Comparison of ENCODE assay signal across 21 cellular contexts in the genomic region with DNA sequence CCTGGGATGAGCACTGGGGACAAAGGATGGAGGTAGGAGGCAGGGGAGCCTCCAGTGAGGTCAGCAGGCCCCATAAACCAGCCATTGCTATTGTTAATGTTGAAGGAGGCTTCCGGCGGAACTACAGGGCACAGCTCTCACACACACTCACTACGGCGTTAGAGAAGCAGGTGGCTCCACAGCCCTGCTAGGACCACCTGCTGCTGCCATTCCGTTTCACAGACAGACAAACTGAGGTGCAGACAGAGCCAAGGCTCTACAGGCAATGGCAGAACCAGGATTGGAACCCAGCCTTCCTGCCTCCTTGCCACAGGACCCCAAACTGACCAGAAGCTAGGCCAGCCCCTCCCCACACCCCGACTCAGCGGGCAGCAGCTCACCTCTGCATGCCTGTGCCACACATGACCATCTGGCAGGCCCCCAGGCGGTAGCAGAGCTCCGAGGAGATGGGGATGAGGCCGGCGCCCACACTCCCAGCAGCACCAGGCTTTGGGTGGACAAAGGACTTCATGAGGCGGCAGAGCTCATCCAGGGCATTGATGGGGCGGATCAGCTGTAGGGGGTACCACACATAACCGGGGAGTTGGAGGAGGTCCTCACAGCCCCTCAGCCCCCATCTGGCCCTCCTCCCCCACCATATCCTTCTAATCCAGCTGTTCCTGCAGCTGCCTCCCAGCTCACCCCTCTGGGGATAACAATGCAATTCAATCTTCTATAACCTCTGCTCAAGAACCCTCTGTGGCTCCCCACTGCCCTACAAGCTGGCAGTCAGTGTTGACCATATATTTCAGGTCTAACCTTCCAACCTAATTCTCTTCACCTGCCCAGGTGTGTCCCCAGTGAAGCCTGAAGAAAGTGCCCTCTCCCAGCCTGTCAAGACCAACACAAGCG.
A peak's percentile ranks its signal among the peaks of the same experiment; 100 is the strongest.
DNase-seq lines count a peak whose midpoint lies in the region; ATAC-seq and TF ChIP-seq lines count a peak whose summit lies in the region.
"Had no signal": no experiment of that assay in that cellular context is flagged by ENCODE, and none has a peak within 500 bp of the region (broad histone marks: within the 10 kb centered on the region; RNA-seq: fewer than 3 reads in every experiment).

No MANE protein-coding gene starts in this region.

- peak overlapping the region; percentile 26 for H3K27ac Mint-ChIP-seq in activated CD8-positive, alpha-beta memory T cell treated with anti-CD3 and anti-CD28 coated beads, Interleukin-2, amount 10 ng/mL, durations not matched to agents 7 days and 5 days
- no peak overlapping the region for H3K27ac Mint-ChIP-seq in chondrocyte (ENCODE audit: unreplicated experiment)
- H3K27ac Mint-ChIP-seq in neural crest cell (ENCODE audit: unreplicated experiment), result peak overlapping the region; percentile 65
- H3K27ac Mint-ChIP-seq in activated T-cell treated with anti-CD3 and anti-CD28 coated beads, Interleukin-2, amount 50 U/mL, for 24 hours, result no peak overlapping the region
- H3K27ac Mint-ChIP-seq: activated naive CD4-positive, alpha-beta T cell treated with anti-CD3 and anti-CD28 coated beads, Interleukin-2, amount 50 U/mL, for 24 hours had no signal

- CTCF ChIA-PET in activated CD8-positive, alpha-beta memory T cell treated with anti-CD3 and anti-CD28 coated beads, Interleukin-2, amount 10 ng/mL, durations not matched to agents 7 days and 5 days (lab: Charles Lee), result interaction anchor here (1.9 kb wide), 1 partner anchor 9 kb away, joined by 10 read pairs; no protein-coding TSS in a partner anchor

- ATAC-seq in activated CD8-positive, alpha-beta memory T cell treated with anti-CD3 and anti-CD28 coated beads, Interleukin-2, amount 10 ng/mL, durations not matched to agents 7 days and 5 days, result no peak
- ATAC-seq: activated T-cell treated with anti-CD3 and anti-CD28 coated beads, Interleukin-2, amount 50 U/mL, for 4 hours had no signal

- peaks cover 6% of the 10 kb centered on the region for H3K4me1 Mint-ChIP-seq in activated CD8-positive, alpha-beta memory T cell treated with anti-CD3 and anti-CD28 coated beads, Interleukin-2, amount 10 ng/mL, durations not matched to agents 7 days and 5 days
- no peaks in the 10 kb centered on the region for H3K4me1 Mint-ChIP-seq in chondrocyte (ENCODE audit: low read depth)
- no peaks in the 10 kb centered on the region for H3K4me1 Mint-ChIP-seq in neural crest cell
- H3K4me1 Mint-ChIP-seq in activated T-cell treated with anti-CD3 and anti-CD28 coated beads, Interleukin-2, amount 50 U/mL, for 24 hours (ENCODE audit: low read depth), result peaks cover 12% of the 10 kb centered on the region

- no peaks in the 10 kb centered on the region for H3K27me3 Mint-ChIP-seq in activated CD8-positive, alpha-beta memory T cell treated with anti-CD3 and anti-CD28 coated beads, Interleukin-2, amount 10 ng/mL, durations not matched to agents 7 days and 5 days
- H3K27me3 Mint-ChIP-seq in chondrocyte (ENCODE audit: low read depth) (no peaks in the 10 kb centered on the region), neural crest cell (ENCODE audit: low read depth) (no peaks in the 10 kb centered on the region)
- no peaks in the 10 kb centered on the region for H3K27me3 Mint-ChIP-seq in activated T-cell treated with anti-CD3 and anti-CD28 coated beads, Interleukin-2, amount 50 U/mL, for 24 hours
- H3K27me3 Mint-ChIP-seq: activated naive CD4-positive, alpha-beta T cell treated with anti-CD3 and anti-CD28 coated beads, Interleukin-2, amount 50 U/mL, for 24 hours had no signal

- no peak for TF ChIP-seq CTCF in chondrocyte (IDR thresholded peaks at IDR 0.05)
- TF ChIP-seq CTCF in neural crest cell (conservative IDR thresholded peaks at IDR 0.05), result no peak

- peaks cover 23% of the 10 kb centered on the region for H3K36me3 Mint-ChIP-seq in activated CD8-positive, alpha-beta memory T cell treated with anti-CD3 and anti-CD28 coated beads, Interleukin-2, amount 10 ng/mL, durations not matched to agents 7 days and 5 days
- H3K36me3 Mint-ChIP-seq in chondrocyte (ENCODE audit: low read depth) (peaks cover 3% of the 10 kb centered on the region), neural crest cell (ENCODE audit: low read depth) (peaks cover 18% of the 10 kb centered on the region)
- peaks cover 81% of the 10 kb centered on the region for H3K36me3 Mint-ChIP-seq in activated T-cell treated with anti-CD3 and anti-CD28 coated beads, Interleukin-2, amount 50 U/mL, for 24 hours (ENCODE audit: low read depth)

- no peak overlapping the region for H3K4me3 Mint-ChIP-seq in activated CD8-positive, alpha-beta memory T cell treated with anti-CD3 and anti-CD28 coated beads, Interleukin-2, amount 10 ng/mL, durations not matched to agents 7 days and 5 days
- H3K4me3 Mint-ChIP-seq in chondrocyte (ENCODE audit: unreplicated experiment) (no peak overlapping the region), neural crest cell (no peak overlapping the region)
- H3K4me3 Mint-ChIP-seq in activated T-cell treated with anti-CD3 and anti-CD28 coated beads, Interleukin-2, amount 50 U/mL, for 24 hours, result no peak overlapping the region
- H3K4me3 Mint-ChIP-seq: activated naive CD4-positive, alpha-beta T cell treated with anti-CD3 and anti-CD28 coated beads, Interleukin-2, amount 50 U/mL, for 24 hours; activated T-cell treated with anti-CD3 and anti-CD28 coated beads, Interleukin-2, amount 50 U/mL, for 4 hours; H9 had no signal

- no peak for DNase-seq in activated CD8-positive, alpha-beta memory T cell treated with anti-CD3 and anti-CD28 coated beads, Interleukin-2, amount 10 ng/mL, durations not matched to agents 7 days and 5 days
- DNase-seq in activated CD8-positive, alpha-beta memory T cell treated with anti-CD3 and anti-CD28 coated beads for 24 hours, result no peak
- DNase-seq in NCI-H69 (lab: John Stamatoyannopoulos, UW), result peak; percentile 35
- DNase-seq in chondrocyte (ENCODE audit: low spot score), result peak; percentile 88
- no peak for DNase-seq in neural crest cell (ENCODE audit: low read depth, low spot score)
- DNase-seq in KG1 (lab: John Stamatoyannopoulos, UW), result no peak
- DNase-seq in dedifferentiated amniotic fluid mesenchymal stem cell (ENCODE audit: extremely low spot score), result no peak
- no peak for DNase-seq in activated T-cell treated with anti-CD3 and anti-CD28 coated beads, Interleukin-2, amount 50 U/mL, for 24 hours
- DNase-seq: activated CD4-positive, alpha-beta T cell treated with anti-CD3 and anti-CD28 coated beads, Interleukin-2, amount 50 U/mL, for 48 hours; activated CD4-positive, CD25-positive, alpha-beta regulatory T cell; activated T-cell treated with anti-CD3 and anti-CD28 coated beads, Interleukin-2, amount 50 U/mL, for 4 hours; caudate nucleus; H9; head of caudate nucleus; NCI-H1092; NCI-H2029 treated with DMSO at 0.1 percent for 48 hours; NCI-H2227 treated with DMSO at 0.1 percent for 48 hours; NCI-H774; occipital lobe; retina had no signal

- H3K9me3 Mint-ChIP-seq in activated CD8-positive, alpha-beta memory T cell treated with anti-CD3 and anti-CD28 coated beads, Interleukin-2, amount 10 ng/mL, durations not matched to agents 7 days and 5 days (ENCODE audit: low read depth), result no peaks in the 10 kb centered on the region
- no peaks in the 10 kb centered on the region for H3K9me3 Mint-ChIP-seq in chondrocyte (ENCODE audit: low read depth)
- H3K9me3 Mint-ChIP-seq in neural crest cell, result no peaks in the 10 kb centered on the region
- no peaks in the 10 kb centered on the region for H3K9me3 Mint-ChIP-seq in activated T-cell treated with anti-CD3 and anti-CD28 coated beads, Interleukin-2, amount 50 U/mL, for 24 hours
- H3K9me3 Mint-ChIP-seq: activated naive CD4-positive, alpha-beta T cell treated with anti-CD3 and anti-CD28 coated beads, Interleukin-2, amount 50 U/mL, for 24 hours; activated T-cell treated with anti-CD3 and anti-CD28 coated beads, Interleukin-2, amount 50 U/mL, for 4 hours; H9 had no signal

Comparison
In these comparisons a context has a peak if more than half of its experiments do, and no peak if none do; other contexts are left out.
1. DNase-seq: peak in NCI-H69 (single experiment) and chondrocyte (single experiment); none in activated CD8-positive, alpha-beta memory T cell treated with anti-CD3 and anti-CD28 coated beads, Interleukin-2, amount 10 ng/mL, durations not matched to agents 7 days and 5 days (single experiment), activated CD8-positive, alpha-beta memory T cell treated with anti-CD3 and anti-CD28 coated beads for 24 hours (single experiment), neural crest cell (single experiment), KG1 (single experiment), dedifferentiated amniotic fluid mesenchymal stem cell (single experiment) and activated T-cell treated with anti-CD3 and anti-CD28 coated beads, Interleukin-2, amount 50 U/mL, for 24 hours (single experiment).
2. H3K27ac Mint-ChIP-seq: peak in activated CD8-positive, alpha-beta memory T cell treated with anti-CD3 and anti-CD28 coated beads, Interleukin-2, amount 10 ng/mL, durations not matched to agents 7 days and 5 days (single experiment) and neural crest cell (single experiment); none in chondrocyte (single experiment) and activated T-cell treated with anti-CD3 and anti-CD28 coated beads, Interleukin-2, amount 50 U/mL, for 24 hours (single experiment).